Comparison of ENCODE assay signal across 24 cellular contexts in genomic region chr6:38290133-38290801, GRCh38.
"Had no signal": no experiment of that assay in that cellular context is flagged by ENCODE, and none has a peak within 500 bp of the region (broad histone marks: within the 10 kb centered on the region; RNA-seq: fewer than 3 reads in every experiment).

No MANE protein-coding gene starts in this region.

- H3K27me3 ChIP-seq: adrenal gland, ascending aorta, colonic mucosa, dorsolateral prefrontal cortex, sigmoid colon, testis, upper lobe of left lung had no signal

- H3K4me3 ChIP-seq: adrenal gland, ascending aorta, colonic mucosa, dorsolateral prefrontal cortex, lung, sigmoid colon, smooth muscle cell, testis, upper lobe of left lung had no signal

- ATAC-seq: activated naive CD4-positive, alpha-beta T cell treated with anti-CD3 and anti-CD28 coated beads, Interleukin-2, amount 50 U/mL, for 72 hours; natural killer cell; SK-N-SH treated with all-trans-retinoic acid at 6 μM for 48 hours had no signal

- H3K27ac Mint-ChIP-seq: activated naive CD4-positive, alpha-beta T cell treated with anti-CD3 and anti-CD28 coated beads, Interleukin-2, amount 50 U/mL, for 72 hours; natural killer cell had no signal

- H3K4me2 ChIP-seq: smooth muscle cell had no signal

- H3K36me3 ChIP-seq: adrenal gland, ascending aorta, colonic mucosa, sigmoid colon had no signal

- DNase-seq: activated CD4-positive, alpha-beta T cell treated with anti-CD3 and anti-CD28 coated beads for 1 hour; activated gamma-delta T cell treated with Interleukin-2 at 50 U/mL for 16 hours; activated T-cell treated with anti-CD3 and anti-CD28 coated beads, Interleukin-2, amount 50 U/mL, for 1 hour; adrenal gland; colonic mucosa; dorsolateral prefrontal cortex; kidney; midbrain; natural killer cell; nucleus accumbens; sigmoid colon; stimulated activated CD4-positive, alpha-beta T cell treated with anti-CD3 and anti-CD28 coated beads, Interleukin-15, amount 100 ng/mL, for 24 hours; stimulated activated CD4-positive, alpha-beta T cell treated with anti-CD3 and anti-CD28 coated beads, Interleukin-2, amount 100 ng/mL, for 48 hours; stimulated activated CD8-positive, alpha-beta memory T cell treated with anti-CD3 and anti-CD28 coated beads, Interleukin-4, amount 100 ng/mL, for 48 hours; stimulated activated naive CD4-positive, alpha-beta T cell; testis; upper lobe of left lung; WERI-Rb-1 had no signal

- H3K4me3 Mint-ChIP-seq: natural killer cell had no signal

- H3K27ac ChIP-seq: adrenal gland, ascending aorta, colonic mucosa, epithelial cell of prostate, sigmoid colon, testis, upper lobe of left lung, WERI-Rb-1 had no signal

- H3K4me1 ChIP-seq: adrenal gland, ascending aorta, colonic mucosa, testis, upper lobe of left lung had no signal

- H3K9me3 ChIP-seq: adrenal gland, colonic mucosa, testis had no signal
